In the genomic region with DNA sequence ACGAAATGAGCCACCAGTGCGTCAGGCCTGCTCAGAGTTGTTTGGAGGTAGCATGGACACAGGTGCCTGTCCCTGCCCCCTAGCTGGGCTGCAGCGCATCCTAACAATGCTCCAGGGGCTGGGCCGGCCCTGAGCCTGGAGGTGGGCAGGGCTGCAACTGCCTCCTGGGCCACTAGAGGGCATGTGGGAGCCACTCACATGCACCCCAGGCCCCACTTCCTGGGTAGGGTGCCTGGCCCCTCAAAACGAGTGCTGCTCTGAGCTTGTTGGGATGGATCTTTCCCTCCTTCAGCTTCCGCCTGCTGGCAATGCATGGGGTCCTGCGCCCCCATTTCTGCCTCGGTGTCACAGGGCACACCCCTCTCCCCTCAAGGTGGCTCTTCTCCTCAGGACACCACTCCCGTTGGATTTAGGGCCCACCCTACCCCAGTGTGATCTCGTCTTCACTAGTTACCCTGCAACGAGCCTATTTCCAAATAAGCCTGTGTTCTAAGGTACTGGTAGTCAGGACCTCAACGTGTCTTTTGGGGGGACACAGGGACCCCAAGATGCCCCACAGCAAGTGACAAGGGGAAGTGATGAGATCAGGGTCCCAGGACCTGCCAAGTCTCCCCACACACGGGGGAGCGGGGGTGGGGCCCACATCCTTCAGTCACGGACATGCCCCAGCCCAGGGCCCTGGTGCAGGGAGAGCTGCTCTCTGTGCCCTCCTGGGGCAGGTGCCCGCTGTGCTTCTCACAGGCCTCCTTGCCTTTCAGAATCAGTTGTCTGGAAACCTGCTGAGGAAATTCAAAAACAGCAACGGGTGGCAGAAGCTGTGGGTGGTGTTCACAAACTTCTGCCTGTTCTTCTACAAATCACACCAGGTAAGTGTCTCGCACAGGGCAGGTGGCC, we compare ENCODE assay signal across 8 cellular contexts.
DNase-seq lines count a peak whose midpoint lies in the region; ATAC-seq, FAIRE-seq and TF ChIP-seq lines count a peak whose summit lies in the region.

No MANE protein-coding gene starts in this region.

- H3K4me3 Mint-ChIP-seq in CD4-positive, CD25-positive, alpha-beta regulatory T cell: peak overlapping the region in 3 of 4 donors; percentile 8 to 64 (median 21)
- H3K4me3 Mint-ChIP-seq in osteocyte (ENCODE audit: unreplicated experiment): no peak overlapping the region

- H3K9ac ChIP-seq in fibroblast of lung (ENCODE audit: insufficient read depth, low read length): no peak overlapping the region

- no peak overlapping the region for H3K4me2 ChIP-seq in fibroblast of lung (ENCODE audit: extremely low read depth, insufficient read depth, low read length)

- H4K20me1 ChIP-seq in fibroblast of lung (ENCODE audit: control insufficient read depth, extremely low read depth, insufficient read depth, low read length): no peaks in the 10 kb centered on the region

- no peak for TF ChIP-seq EP300 in tibial nerve (IDR thresholded peaks at IDR 0.05)

- peak; percentile 56 for FAIRE-seq in GM19239 (lab: Jason Lieb, UNC)

- H3K4me1 Mint-ChIP-seq in CD4-positive, CD25-positive, alpha-beta regulatory T cell: peaks cover 5 to 22% (median 8%) of the 10 kb centered on the region in 4 donors
- peaks cover 50% of the 10 kb centered on the region for H3K4me1 Mint-ChIP-seq in osteocyte (ENCODE audit: unreplicated experiment)

- peak overlapping the region; percentile 87 to 90 (median 89) for H3K27ac Mint-ChIP-seq in CD4-positive, CD25-positive, alpha-beta regulatory T cell
- peak overlapping the region; percentile 81 for H3K27ac Mint-ChIP-seq in osteocyte (ENCODE audit: unreplicated experiment)

- peaks cover 12% of the 10 kb centered on the region for H3K36me3 ChIP-seq in CD4-positive, CD25-positive, alpha-beta regulatory T cell (ENCODE audit: control insufficient read depth, insufficient read depth, low read length)
- peaks cover 25% of the 10 kb centered on the region for H3K36me3 ChIP-seq in fibroblast of lung (ENCODE audit: control insufficient read depth, insufficient read depth, low read length)
- peaks cover 0 to 51% (median 0%) of the 10 kb centered on the region in 3 donors for H3K36me3 ChIP-seq in tibial nerve

- TF ChIP-seq POLR2A in tibial nerve (IDR thresholded peaks at IDR 0.05): no peak

- 21 to 27% methylated on average over 14 to 18 of the region's 18 CpGs for whole genome bisulfite sequencing in tibial nerve, 2 donors

- no peaks in the 10 kb centered on the region for H3K9me3 Mint-ChIP-seq in CD4-positive, CD25-positive, alpha-beta regulatory T cell
- no peaks in the 10 kb centered on the region for H3K9me3 Mint-ChIP-seq in osteocyte (ENCODE audit: unreplicated experiment)

- peak; percentile 66 to 79 (median 75) for DNase-seq in CD4-positive, CD25-positive, alpha-beta regulatory T cell
- DNase-seq in GM19239 (ENCODE audit: insufficient read length, low spot score) (peak; percentile 88), fibroblast of lung (ENCODE audit: low read depth in 2 of 2) (peak; percentile 33 to 52), osteocyte (ENCODE audit: extremely low spot score, unreplicated experiment) (peak; percentile 89), tibial nerve (ENCODE audit: low spot score in 2 of 2) (peak; percentile 60 to 78)
- DNase-seq in activated T-cell treated with anti-CD3 and anti-CD28 coated beads, Interleukin-2, amount 50 U/mL, for 48 hours: peak; percentile 85 to 89

- H3K79me2 ChIP-seq in fibroblast of lung (ENCODE audit: control insufficient read depth, insufficient read depth, low read length): peaks cover 3% of the 10 kb centered on the region

- no peak overlapping the region for H2AFZ ChIP-seq in fibroblast of lung (ENCODE audit: low read length)

- H3K27me3 ChIP-seq in CD4-positive, CD25-positive, alpha-beta regulatory T cell (ENCODE audit: control insufficient read depth, insufficient read depth, low read length): no peaks in the 10 kb centered on the region
- H3K27me3 ChIP-seq in fibroblast of lung (ENCODE audit: control insufficient read depth, insufficient read depth, low read length) (no peaks in the 10 kb centered on the region), tibial nerve (no peaks in the 10 kb centered on the region)

- ATAC-seq in CD4-positive, CD25-positive, alpha-beta regulatory T cell (ENCODE audit: low read depth in 2 of 2): peak; percentile 90 to 93
- peak; percentile 95 for ATAC-seq in HG03354 (IDR thresholded peaks at IDR 0.05; ENCODE audit: poor library complexity, severe bottlenecking, unreplicated experiment)

- TF ChIP-seq CTCF in fibroblast of lung (conservative IDR thresholded peaks at IDR 0.05 in 1 of 2, IDR thresholded peaks at IDR 0.05 in 1 of 2; ENCODE audit: low read depth in 1 of 2, low read length in 2 of 2): peak; percentile 87
- TF ChIP-seq CTCF in osteocyte (IDR thresholded peaks at IDR 0.05): peak; percentile 96
- peak; percentile 95 to 98 (median 97) for TF ChIP-seq CTCF in tibial nerve (IDR thresholded peaks at IDR 0.05)

- H3K4me1 ChIP-seq in CD4-positive, CD25-positive, alpha-beta regulatory T cell (ENCODE audit: control insufficient read depth, insufficient read depth, low read length, poor library complexity, severe bottlenecking): peaks cover 17% of the 10 kb centered on the region
- H3K4me1 ChIP-seq in fibroblast of lung (ENCODE audit: control insufficient read depth, extremely low read depth, insufficient read depth, low read length) (peaks cover 9% of the 10 kb centered on the region), tibial nerve (peaks cover 0 to 25% (median 12%) of the 10 kb centered on the region in 4 donors)

- H3K9me3 ChIP-seq in CD4-positive, CD25-positive, alpha-beta regulatory T cell (ENCODE audit: control insufficient read depth in 2 of 2, low read length in 2 of 2): no peaks in the 10 kb centered on the region
- no peaks in the 10 kb centered on the region for H3K9me3 ChIP-seq in fibroblast of lung (ENCODE audit: control insufficient read depth, insufficient read depth, low read depth, low read length)
- no peaks in the 10 kb centered on the region for H3K9me3 ChIP-seq in tibial nerve

- H3K36me3 Mint-ChIP-seq in CD4-positive, CD25-positive, alpha-beta regulatory T cell: peaks cover 8% of the 10 kb centered on the region
- peaks cover 47% of the 10 kb centered on the region for H3K36me3 Mint-ChIP-seq in osteocyte (ENCODE audit: unreplicated experiment)

- H3K27ac ChIP-seq in CD4-positive, CD25-positive, alpha-beta regulatory T cell (ENCODE audit: insufficient read depth, low read length, poor library complexity, severe bottlenecking): peak overlapping the region; percentile 63
- peak overlapping the region; percentile 34 for H3K27ac ChIP-seq in fibroblast of lung (ENCODE audit: insufficient read depth, low read length)
- peak overlapping the region in 3 of 4 donors; percentile 43 to 76 (median 50) for H3K27ac ChIP-seq in tibial nerve

- H3K4me3 ChIP-seq in CD4-positive, CD25-positive, alpha-beta regulatory T cell (ENCODE audit: low read depth, low read length): no peak overlapping the region
- no peak overlapping the region for H3K4me3 ChIP-seq in fibroblast of lung (replicated peaks in 1 of 4; ENCODE audit: control extremely low read depth in 1 of 4, insufficient read depth in 1 of 4, low read depth in 3 of 4, low read length in 4 of 4)
- H3K4me3 ChIP-seq in tibial nerve: no peak overlapping the region

- no peaks in the 10 kb centered on the region for H3K27me3 Mint-ChIP-seq in CD4-positive, CD25-positive, alpha-beta regulatory T cell
- no peaks in the 10 kb centered on the region for H3K27me3 Mint-ChIP-seq in osteocyte (ENCODE audit: unreplicated experiment)

TF ChIP-seq in PFSK-1, 5 proteins besides CTCF, POLR2A, EP300 and RAD21:
- TF ChIP-seq FOXP2 (optimal IDR thresholded peaks at IDR 0.05; ENCODE audit: borderline replicate concordance, extremely low read depth, extremely low read length, insufficient read depth) (peak; percentile 27), SIN3A (IDR thresholded peaks at IDR 0.05; ENCODE audit: borderline replicate concordance, insufficient read depth, low read length) (no peak)
